ENCODE assay signal across 26 cellular contexts in genomic region chr4:2552806-2553205, GRCh38.
"Had no signal": no experiment of that assay in that cellular context is flagged by ENCODE, and none has a peak within 500 bp of the region (broad histone marks: within the 10 kb centered on the region; RNA-seq: fewer than 3 reads in every experiment).

No MANE protein-coding gene starts in this region.

- ATAC-seq: activated CD4-positive, alpha-beta T cell treated with anti-CD3 and anti-CD28 coated beads for 36 hours; activated CD8-positive, alpha-beta T cell treated with anti-CD3 and anti-CD28 coated beads, Interleukin-2, amount 10 ng/mL, durations not matched to agents 7 days and 5 days; activated naive CD8-positive, alpha-beta T cell treated with anti-CD3 and anti-CD28 coated beads, Interleukin-2, amount 50 U/mL, for 24 hours; Panc1 had no signal

- H3K4me3 Mint-ChIP-seq: activated CD4-positive, alpha-beta T cell treated with anti-CD3 and anti-CD28 coated beads for 36 hours; activated CD4-positive, alpha-beta T cell treated with anti-CD3 and anti-CD28 coated beads, Interleukin-2, amount 10 ng/mL, durations not matched to agents 7 days and 5 days; activated CD8-positive, alpha-beta T cell treated with anti-CD3 and anti-CD28 coated beads, Interleukin-2, amount 10 ng/mL, durations not matched to agents 7 days and 5 days; activated naive CD4-positive, alpha-beta T cell treated with anti-CD3 and anti-CD28 coated beads, Interleukin-2, amount 50 U/mL, for 24 hours; activated naive CD8-positive, alpha-beta T cell treated with anti-CD3 and anti-CD28 coated beads, Interleukin-2, amount 50 U/mL, for 24 hours; activated T-cell treated with anti-CD3 and anti-CD28 coated beads, Interleukin-2, amount 50 U/mL, for 24 hours; brain; T-helper 1 cell treated with Interleukin-12 subunit alpha and Interleukin-12 subunit beta and Interleukin-4 antibody, amounts not matched to agents 30 μg/mL and 1 μg/mL, for 36 hours; T-helper 2 cell treated with Interferon-gamma antibody and Interleukin-4, amounts not matched to agents 5 μg/mL and 100 μg/mL, for 36 hours had no signal

- H3K27ac ChIP-seq: SJCRH30, SK-N-MC had no signal

- H3K36me3 Mint-ChIP-seq: activated naive CD4-positive, alpha-beta T cell treated with anti-CD3 and anti-CD28 coated beads, Interleukin-2, amount 50 U/mL, for 24 hours had no signal

- DNase-seq: activated CD4-positive, alpha-beta T cell treated with anti-CD3 and anti-CD28 coated beads for 36 hours; activated CD4-positive, alpha-beta T cell treated with anti-CD3 and anti-CD28 coated beads, Interleukin-2, amount 10 ng/mL, durations not matched to agents 7 days and 5 days; activated CD4-positive, alpha-beta T cell treated with anti-CD3 and anti-CD28 coated beads, Interleukin-2, amount 50 U/mL, for 48 hours; activated CD8-positive, alpha-beta T cell treated with anti-CD3 and anti-CD28 coated beads, Interleukin-2, amount 10 ng/mL, durations not matched to agents 7 days and 5 days; activated naive CD8-positive, alpha-beta T cell treated with anti-CD3 and anti-CD28 coated beads, Interleukin-2, amount 50 U/mL, for 24 hours; activated T-cell treated with anti-CD3 and anti-CD28 coated beads, Interleukin-2, amount 50 U/mL, for 24 hours; anterior cingulate cortex; caudate nucleus; NCI-H1048; NCI-H1105 treated with DMSO at 0.1 percent for 48 hours; NCI-H1436; NCI-H1694; NCI-H1930; NCI-H2081 treated with DMSO at 0.1 percent for 48 hours; NCI-H226; NCI-H524 treated with DMSO at 0.1 percent for 48 hours; SHP77; SJCRH30 had no signal

- H3K27me3 Mint-ChIP-seq: activated CD4-positive, alpha-beta T cell treated with anti-CD3 and anti-CD28 coated beads for 36 hours; activated CD4-positive, alpha-beta T cell treated with anti-CD3 and anti-CD28 coated beads, Interleukin-2, amount 10 ng/mL, durations not matched to agents 7 days and 5 days; activated naive CD4-positive, alpha-beta T cell treated with anti-CD3 and anti-CD28 coated beads, Interleukin-2, amount 50 U/mL, for 24 hours; activated naive CD8-positive, alpha-beta T cell treated with anti-CD3 and anti-CD28 coated beads, Interleukin-2, amount 50 U/mL, for 24 hours; activated T-cell treated with anti-CD3 and anti-CD28 coated beads, Interleukin-2, amount 50 U/mL, for 24 hours; brain had no signal

- H3K27ac Mint-ChIP-seq: activated CD4-positive, alpha-beta T cell treated with anti-CD3 and anti-CD28 coated beads for 36 hours; activated CD4-positive, alpha-beta T cell treated with anti-CD3 and anti-CD28 coated beads, Interleukin-2, amount 10 ng/mL, durations not matched to agents 7 days and 5 days; activated CD8-positive, alpha-beta T cell treated with anti-CD3 and anti-CD28 coated beads, Interleukin-2, amount 10 ng/mL, durations not matched to agents 7 days and 5 days; activated naive CD4-positive, alpha-beta T cell treated with anti-CD3 and anti-CD28 coated beads, Interleukin-2, amount 50 U/mL, for 24 hours; activated naive CD8-positive, alpha-beta T cell treated with anti-CD3 and anti-CD28 coated beads, Interleukin-2, amount 50 U/mL, for 24 hours; activated T-helper 2 cell treated with anti-CD3 and anti-CD28 coated beads, Interferon-gamma antibody, Interleukin-2, Interleukin-4, amounts not matched to agents 10 μg/mL and 5 μg/mL and 100 μg/mL, durations not matched to agents 14 hours and 24 hours and 36 hours; brain; T-helper 1 cell treated with Interleukin-12 subunit alpha and Interleukin-12 subunit beta and Interleukin-4 antibody, amounts not matched to agents 30 μg/mL and 1 μg/mL, for 36 hours; T-helper 2 cell treated with Interferon-gamma antibody and Interleukin-4, amounts not matched to agents 5 μg/mL and 100 μg/mL, for 36 hours had no signal

- H3K4me1 ChIP-seq: SJCRH30 had no signal

- H3K4me3 ChIP-seq: K562, SJCRH30, SK-N-MC had no signal

- H3K9me3 Mint-ChIP-seq: activated CD4-positive, alpha-beta T cell treated with anti-CD3 and anti-CD28 coated beads, Interleukin-2, amount 10 ng/mL, durations not matched to agents 7 days and 5 days; activated naive CD4-positive, alpha-beta T cell treated with anti-CD3 and anti-CD28 coated beads, Interleukin-2, amount 50 U/mL, for 24 hours; activated naive CD8-positive, alpha-beta T cell treated with anti-CD3 and anti-CD28 coated beads, Interleukin-2, amount 50 U/mL, for 24 hours; activated T-helper 2 cell treated with anti-CD3 and anti-CD28 coated beads, Interferon-gamma antibody, Interleukin-2, Interleukin-4, amounts not matched to agents 10 μg/mL and 5 μg/mL and 100 μg/mL, durations not matched to agents 14 hours and 24 hours and 36 hours; T-helper 1 cell treated with Interleukin-12 subunit alpha and Interleukin-12 subunit beta and Interleukin-4 antibody, amounts not matched to agents 30 μg/mL and 1 μg/mL, for 36 hours; T-helper 2 cell treated with Interferon-gamma antibody and Interleukin-4, amounts not matched to agents 5 μg/mL and 100 μg/mL, for 36 hours had no signal

- H3K9me3 ChIP-seq: SJCRH30 had no signal

- H3K27me3 ChIP-seq: SJCRH30 had no signal
